19 cellular contexts compared by ENCODE assay signal in the genomic region with DNA sequence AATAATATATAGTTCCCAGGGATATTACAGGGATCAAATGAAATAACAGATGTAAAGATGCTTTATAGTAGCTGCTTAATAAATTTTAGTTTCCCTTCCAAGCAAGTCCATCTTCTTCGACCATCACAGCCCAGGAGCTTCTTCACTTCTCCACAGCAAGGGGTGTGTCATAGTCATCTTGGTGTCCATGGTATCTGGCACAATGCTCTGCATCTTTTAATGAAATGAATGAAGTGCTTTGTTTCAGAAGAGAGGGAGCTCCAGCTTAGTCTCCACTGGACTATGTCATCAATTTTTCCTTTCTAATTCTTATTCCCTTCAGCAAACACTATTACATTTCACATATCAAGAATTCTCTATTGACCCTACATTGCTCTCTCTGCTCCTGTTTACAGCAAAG. TPM values are rescaled to one million over a fixed set of nuclear protein-coding genes. Genes with fewer than 3 reads are reported as not detected.
DNase-seq lines count a peak whose midpoint lies in the region; ATAC-seq and TF ChIP-seq lines count a peak whose summit lies in the region.
"Had no signal": no experiment of that assay in that cellular context is flagged by ENCODE, and none has a peak within 500 bp of the region (broad histone marks: within the 10 kb centered on the region; RNA-seq: fewer than 3 reads in every experiment).

No MANE protein-coding gene starts in this region.

- no peak overlapping the region for H3K9ac ChIP-seq in stomach smooth muscle (ENCODE audit: low read length in 2 of 2)
- H3K9ac ChIP-seq: KMS-11 had no signal

- H3K9me3 Mint-ChIP-seq in activated T-cell treated with anti-CD3 and anti-CD28 coated beads, Interleukin-2, amount 50 U/mL, for 24 hours, result no peaks in the 10 kb centered on the region

- H3K27ac ChIP-seq in esophagus muscularis mucosa (replicated peaks in 1 of 4) (peak overlapping the region; percentile 29 to 93 (median 90)), stomach smooth muscle (ENCODE audit: low read length) (peak overlapping the region; percentile 55)
- H3K27ac ChIP-seq: colonic mucosa, KMS-11, RWPE1, upper lobe of right lung had no signal

- no peak for TF ChIP-seq CTCF in esophagus muscularis mucosa (IDR thresholded peaks at IDR 0.05)

- no peak for DNase-seq in activated T-cell treated with anti-CD3 and anti-CD28 coated beads, Interleukin-2, amount 50 U/mL, for 24 hours
- DNase-seq in activated T-cell treated with anti-CD3 and anti-CD28 coated beads for 4 hours (no peak), T-helper 17 cell (no peak), esophagus muscularis mucosa (ENCODE audit: extremely low spot score) (no peak), SKM-1 treated with dmso at 0.1 percent for 144 hours (lab: John Stamatoyannopoulos, UW; ENCODE audit: unreplicated experiment) (no peak)
- DNase-seq: amygdala, colonic mucosa, GOT3, NCI-H1105, NCI-H2171, upper lobe of right lung had no signal

- no peaks in the 10 kb centered on the region for H3K36me3 Mint-ChIP-seq in activated T-cell treated with anti-CD3 and anti-CD28 coated beads, Interleukin-2, amount 50 U/mL, for 24 hours (ENCODE audit: low read depth)
- H3K36me3 Mint-ChIP-seq in T-helper 17 cell (ENCODE audit: low read depth), result peaks cover 4% of the 10 kb centered on the region

- H3K27me3 ChIP-seq in esophagus muscularis mucosa (no peaks in the 10 kb centered on the region), stomach smooth muscle (ENCODE audit: control insufficient read depth in 1 of 2, insufficient read depth in 2 of 2, low read length in 2 of 2) (no peaks in the 10 kb centered on the region)
- H3K27me3 ChIP-seq: colonic mucosa, upper lobe of right lung had no signal

- WGBS in esophagus muscularis mucosa, result 93% methylated on average over 1 of the region's 1 CpG

- TF ChIP-seq EP300 in esophagus muscularis mucosa (IDR thresholded peaks at IDR 0.05), result no peak

- H3K4me1 Mint-ChIP-seq in activated T-cell treated with anti-CD3 and anti-CD28 coated beads, Interleukin-2, amount 50 U/mL, for 24 hours (ENCODE audit: low read depth), result peaks cover 74% of the 10 kb centered on the region
- peaks cover 50% of the 10 kb centered on the region for H3K4me1 Mint-ChIP-seq in T-helper 17 cell

- no peak overlapping the region for H3K4me3 Mint-ChIP-seq in activated T-cell treated with anti-CD3 and anti-CD28 coated beads, Interleukin-2, amount 50 U/mL, for 24 hours
- H3K4me3 Mint-ChIP-seq in T-helper 17 cell, result no peak overlapping the region

- H3K4me1 ChIP-seq in esophagus muscularis mucosa, result peaks cover 30 to 85% (median 73%) of the 10 kb centered on the region in 4 donors
- peaks cover 26% of the 10 kb centered on the region for H3K4me1 ChIP-seq in stomach smooth muscle (ENCODE audit: control insufficient read depth, insufficient read depth, low read length)

- peak overlapping the region; percentile 53 for H3K27ac Mint-ChIP-seq in activated T-cell treated with anti-CD3 and anti-CD28 coated beads, Interleukin-2, amount 50 U/mL, for 24 hours
- H3K27ac Mint-ChIP-seq in T-helper 17 cell, result peak overlapping the region; percentile 77

- intact Hi-C loops in esophagus muscularis mucosa (cut with DNase I), result no loop called here

- ATAC-seq in T-helper 17 cell (no peak), GM19035 (IDR thresholded peaks at IDR 0.05; ENCODE audit: unreplicated experiment) (no peak), GM21723 (IDR thresholded peaks at IDR 0.05; ENCODE audit: unreplicated experiment) (no peak)
- ATAC-seq: activated CD4-positive, CD25-positive, alpha-beta regulatory T cell treated with anti-CD3 and anti-CD28 coated beads, Interleukin-2, amount 50 U/mL, for 24 hours; upper lobe of right lung had no signal

- H3K27me3 Mint-ChIP-seq in activated T-cell treated with anti-CD3 and anti-CD28 coated beads, Interleukin-2, amount 50 U/mL, for 24 hours, result no peaks in the 10 kb centered on the region
- no peaks in the 10 kb centered on the region for H3K27me3 Mint-ChIP-seq in T-helper 17 cell
- H3K27me3 Mint-ChIP-seq: progenitor cell of endocrine pancreas had no signal

- no peaks in the 10 kb centered on the region for H3K36me3 ChIP-seq in esophagus muscularis mucosa
- no peaks in the 10 kb centered on the region for H3K36me3 ChIP-seq in stomach smooth muscle (ENCODE audit: control insufficient read depth in 2 of 2, insufficient read depth in 2 of 2, low read length in 2 of 2)
- H3K36me3 ChIP-seq: colonic mucosa, upper lobe of right lung had no signal

- no peak for TF ChIP-seq POLR2A in esophagus muscularis mucosa (IDR thresholded peaks at IDR 0.05; ENCODE audit: low read depth)

- H3K4me3 ChIP-seq in esophagus muscularis mucosa (no peak overlapping the region), stomach smooth muscle (ENCODE audit: low read length in 2 of 2) (no peak overlapping the region)
- H3K4me3 ChIP-seq: colonic mucosa, smooth muscle cell, upper lobe of right lung had no signal

- no peaks in the 10 kb centered on the region for H3K9me3 ChIP-seq in T-helper 17 cell (ENCODE audit: control insufficient read depth, low read length, poor library complexity, severe bottlenecking)
- no peaks in the 10 kb centered on the region for H3K9me3 ChIP-seq in esophagus muscularis mucosa
- H3K9me3 ChIP-seq in stomach smooth muscle (ENCODE audit: control insufficient read depth in 2 of 2, low read length in 2 of 2), result no peaks in the 10 kb centered on the region
- H3K9me3 ChIP-seq: colonic mucosa, upper lobe of right lung had no signal

RNA-seq across cellular contexts. Expression of gene MACF1, which starts 4.9 kb away (rescaled TPM):
- 100 to 1,000 TPM; 510 to 525 TPM for total RNA-seq in T-helper 17 cell
- total RNA-seq in esophagus muscularis mucosa, result 100 to 1,000 TPM; 386 to 627 (median 576) TPM
